22 cellular contexts compared by ENCODE assay signal in genomic region chrX:124337916-124338315, GRCh38. TPM values are rescaled to one million over a fixed set of nuclear protein-coding genes. Genes with fewer than 3 reads are reported as not detected.
"Had no signal": no experiment of that assay in that cellular context is flagged by ENCODE, and none has a peak within 500 bp of the region (broad histone marks: within the 10 kb centered on the region; RNA-seq: fewer than 3 reads in every experiment).

No MANE protein-coding gene starts in this region.

- H3K4me2 ChIP-seq: SK-N-SH had no signal

- DNase-seq: IMR-90, Kasumi-1, KG1, MM.1S, NCI-H1092 treated with DMSO at 0.1 percent for 48 hours, NCI-H1436, NCI-H187, NCI-H2029, NCI-H2081 treated with DMSO at 0.1 percent for 48 hours, NCI-H2171, NCI-H226, NCI-H446, NCI-H510A, NCI-H524 treated with DMSO at 0.1 percent for 48 hours, Right ventricle myocardium superior, RPMI8226, SK-N-SH had no signal

- FAIRE-seq: HepG2, RCC 7860 had no signal

- H3K9me3 ChIP-seq: SK-N-SH had no signal

- ATAC-seq: HepG2 had no signal

- H3K9ac ChIP-seq: SK-N-SH had no signal

RNA-seq across cellular contexts. Expression of gene TEX13D, which starts 5.5 kb away (rescaled TPM):
- total RNA-seq: HepG2, IMR-90, M059J, Right ventricle myocardium superior, SK-MEL-5 had no signal

RNA-seq across cellular contexts. Expression of gene SH2D1A, which starts 8.4 kb away (rescaled TPM):
- total RNA-seq: HepG2, HT1080, IMR-90, M059J, Right ventricle myocardium superior had no signal
